In the genomic region with DNA sequence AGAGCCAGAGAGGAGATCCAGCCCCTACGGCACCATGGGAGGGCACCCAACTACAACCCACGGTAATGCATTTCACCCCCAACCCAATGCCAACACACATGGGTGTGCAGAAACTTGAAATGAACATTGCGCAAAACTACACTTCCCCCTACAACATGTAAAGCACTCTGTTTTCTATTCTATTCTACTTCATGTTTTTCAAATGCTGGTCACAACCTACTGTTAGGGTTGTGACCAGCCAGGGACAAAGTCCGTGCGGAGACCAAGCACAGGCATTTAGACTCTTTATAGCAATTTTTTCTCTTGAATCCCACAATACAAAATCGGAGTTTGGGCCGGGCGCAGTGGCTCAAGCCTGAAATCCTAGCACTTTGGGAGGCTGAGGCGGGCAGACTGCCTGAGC, we compare ENCODE assay signal across 1 cellular context.
TF ChIP-seq lines count a peak whose summit lies in the region.

No MANE protein-coding gene starts in this region.

TF ChIP-seq in HepG2, 621 proteins besides CTCF, POLR2A, EP300 and RAD21 (continued from another document):
- no peak for TF ChIP-seq ZNF512B (CRISPR knock-in tag; IDR thresholded peaks at IDR 0.05; ENCODE audit: borderline replicate concordance)
- TF ChIP-seq THAP8 (CRISPR knock-in tag; IDR thresholded peaks at IDR 0.05; ENCODE audit: borderline replicate concordance), result no peak
- no peak for TF ChIP-seq ONECUT2 (CRISPR knock-in tag; IDR thresholded peaks at IDR 0.05)
- no peak for TF ChIP-seq LCORL (IDR thresholded peaks at IDR 0.05)
- TF ChIP-seq LCORL (CRISPR knock-in tag; IDR thresholded peaks at IDR 0.05), result no peak
- no peak for TF ChIP-seq ZNF670 (CRISPR knock-in tag; IDR thresholded peaks at IDR 0.05; ENCODE audit: borderline replicate concordance)
- peak; percentile 62 for TF ChIP-seq HNF4A (CRISPR knock-in tag; IDR thresholded peaks at IDR 0.05)
- TF ChIP-seq, protein P1, sequence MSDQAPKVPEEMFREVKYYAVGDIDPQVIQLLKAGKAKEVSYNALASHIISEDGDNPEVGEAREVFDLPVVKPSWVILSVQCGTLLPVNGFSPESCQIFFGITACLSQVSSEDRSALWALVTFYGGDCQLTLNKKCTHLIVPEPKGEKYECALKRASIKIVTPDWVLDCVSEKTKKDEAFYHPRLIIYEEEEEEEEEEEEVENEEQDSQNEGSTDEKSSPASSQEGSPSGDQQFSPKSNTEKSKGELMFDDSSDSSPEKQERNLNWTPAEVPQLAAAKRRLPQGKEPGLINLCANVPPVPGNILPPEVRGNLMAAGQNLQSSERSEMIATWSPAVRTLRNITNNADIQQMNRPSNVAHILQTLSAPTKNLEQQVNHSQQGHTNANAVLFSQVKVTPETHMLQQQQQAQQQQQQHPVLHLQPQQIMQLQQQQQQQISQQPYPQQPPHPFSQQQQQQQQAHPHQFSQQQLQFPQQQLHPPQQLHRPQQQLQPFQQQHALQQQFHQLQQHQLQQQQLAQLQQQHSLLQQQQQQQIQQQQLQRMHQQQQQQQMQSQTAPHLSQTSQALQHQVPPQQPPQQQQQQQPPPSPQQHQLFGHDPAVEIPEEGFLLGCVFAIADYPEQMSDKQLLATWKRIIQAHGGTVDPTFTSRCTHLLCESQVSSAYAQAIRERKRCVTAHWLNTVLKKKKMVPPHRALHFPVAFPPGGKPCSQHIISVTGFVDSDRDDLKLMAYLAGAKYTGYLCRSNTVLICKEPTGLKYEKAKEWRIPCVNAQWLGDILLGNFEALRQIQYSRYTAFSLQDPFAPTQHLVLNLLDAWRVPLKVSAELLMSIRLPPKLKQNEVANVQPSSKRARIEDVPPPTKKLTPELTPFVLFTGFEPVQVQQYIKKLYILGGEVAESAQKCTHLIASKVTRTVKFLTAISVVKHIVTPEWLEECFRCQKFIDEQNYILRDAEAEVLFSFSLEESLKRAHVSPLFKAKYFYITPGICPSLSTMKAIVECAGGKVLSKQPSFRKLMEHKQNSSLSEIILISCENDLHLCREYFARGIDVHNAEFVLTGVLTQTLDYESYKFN (CRISPR knock-in tag; conservative IDR thresholded peaks at IDR 0.05), result peak; percentile 57
- no peak for TF ChIP-seq ZBTB3 (CRISPR knock-in tag; IDR thresholded peaks at IDR 0.05; ENCODE audit: borderline replicate concordance, low read depth)
- TF ChIP-seq ZNF292 (CRISPR knock-in tag; IDR thresholded peaks at IDR 0.05; ENCODE audit: borderline replicate concordance, low read depth), result no peak
- no peak for TF ChIP-seq POLR2AphosphoS5 (IDR thresholded peaks at IDR 0.05; ENCODE audit: low read depth, low read length)
- TF ChIP-seq AGO2 (optimal IDR thresholded peaks at IDR 0.05; ENCODE audit: low read depth, low read length), result no peak
- no peak for TF ChIP-seq HOXA5 (CRISPR knock-in tag; IDR thresholded peaks at IDR 0.05)
- no peak for TF ChIP-seq ZNF557 (CRISPR knock-in tag; IDR thresholded peaks at IDR 0.05)
- TF ChIP-seq, protein P2, sequence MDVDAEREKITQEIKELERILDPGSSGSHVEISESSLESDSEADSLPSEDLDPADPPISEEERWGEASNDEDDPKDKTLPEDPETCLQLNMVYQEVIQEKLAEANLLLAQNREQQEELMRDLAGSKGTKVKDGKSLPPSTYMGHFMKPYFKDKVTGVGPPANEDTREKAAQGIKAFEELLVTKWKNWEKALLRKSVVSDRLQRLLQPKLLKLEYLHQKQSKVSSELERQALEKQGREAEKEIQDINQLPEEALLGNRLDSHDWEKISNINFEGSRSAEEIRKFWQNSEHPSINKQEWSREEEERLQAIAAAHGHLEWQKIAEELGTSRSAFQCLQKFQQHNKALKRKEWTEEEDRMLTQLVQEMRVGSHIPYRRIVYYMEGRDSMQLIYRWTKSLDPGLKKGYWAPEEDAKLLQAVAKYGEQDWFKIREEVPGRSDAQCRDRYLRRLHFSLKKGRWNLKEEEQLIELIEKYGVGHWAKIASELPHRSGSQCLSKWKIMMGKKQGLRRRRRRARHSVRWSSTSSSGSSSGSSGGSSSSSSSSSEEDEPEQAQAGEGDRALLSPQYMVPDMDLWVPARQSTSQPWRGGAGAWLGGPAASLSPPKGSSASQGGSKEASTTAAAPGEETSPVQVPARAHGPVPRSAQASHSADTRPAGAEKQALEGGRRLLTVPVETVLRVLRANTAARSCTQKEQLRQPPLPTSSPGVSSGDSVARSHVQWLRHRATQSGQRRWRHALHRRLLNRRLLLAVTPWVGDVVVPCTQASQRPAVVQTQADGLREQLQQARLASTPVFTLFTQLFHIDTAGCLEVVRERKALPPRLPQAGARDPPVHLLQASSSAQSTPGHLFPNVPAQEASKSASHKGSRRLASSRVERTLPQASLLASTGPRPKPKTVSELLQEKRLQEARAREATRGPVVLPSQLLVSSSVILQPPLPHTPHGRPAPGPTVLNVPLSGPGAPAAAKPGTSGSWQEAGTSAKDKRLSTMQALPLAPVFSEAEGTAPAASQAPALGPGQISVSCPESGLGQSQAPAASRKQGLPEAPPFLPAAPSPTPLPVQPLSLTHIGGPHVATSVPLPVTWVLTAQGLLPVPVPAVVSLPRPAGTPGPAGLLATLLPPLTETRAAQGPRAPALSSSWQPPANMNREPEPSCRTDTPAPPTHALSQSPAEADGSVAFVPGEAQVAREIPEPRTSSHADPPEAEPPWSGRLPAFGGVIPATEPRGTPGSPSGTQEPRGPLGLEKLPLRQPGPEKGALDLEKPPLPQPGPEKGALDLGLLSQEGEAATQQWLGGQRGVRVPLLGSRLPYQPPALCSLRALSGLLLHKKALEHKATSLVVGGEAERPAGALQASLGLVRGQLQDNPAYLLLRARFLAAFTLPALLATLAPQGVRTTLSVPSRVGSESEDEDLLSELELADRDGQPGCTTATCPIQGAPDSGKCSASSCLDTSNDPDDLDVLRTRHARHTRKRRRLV (CRISPR knock-in tag; IDR thresholded peaks at IDR 0.05), result no peak
- no peak for TF ChIP-seq ZNF660 (CRISPR knock-in tag; IDR thresholded peaks at IDR 0.05; ENCODE audit: borderline replicate concordance, low read depth)
- TF ChIP-seq TBX2 (CRISPR knock-in tag; IDR thresholded peaks at IDR 0.05; ENCODE audit: borderline replicate concordance), result peak; percentile 13; the same call in 1 of the 2 replicates
- TF ChIP-seq FOXA3 (CRISPR knock-in tag; IDR thresholded peaks at IDR 0.05), result peak; percentile 24
- 0 out of 2 replicates have a peak, but pooled peaks have one; percentile 27 for TF ChIP-seq ZNF546 (CRISPR knock-in tag; conservative IDR thresholded peaks at IDR 0.05)
- TF ChIP-seq RFXAP (CRISPR knock-in tag; IDR thresholded peaks at IDR 0.05; ENCODE audit: borderline replicate concordance), result no peak
- TF ChIP-seq SRF (IDR thresholded peaks at IDR 0.05; ENCODE audit: low read depth, low read length), result no peak
- TF ChIP-seq SMC3 (IDR thresholded peaks at IDR 0.05; ENCODE audit: low read length), result no peak
- TF ChIP-seq TEAD3 (CRISPR knock-in tag; optimal IDR thresholded peaks at IDR 0.05; ENCODE audit: borderline replicate concordance), result peak; percentile 7
- TF ChIP-seq NKX3-1 (CRISPR knock-in tag; IDR thresholded peaks at IDR 0.05), result no peak
- no peak for TF ChIP-seq CAMTA2 (CRISPR knock-in tag; IDR thresholded peaks at IDR 0.05; ENCODE audit: borderline replicate concordance)
- TF ChIP-seq CCAR2 (optimal IDR thresholded peaks at IDR 0.05; ENCODE audit: low read depth, low read length), result no peak
